18 cellular contexts compared by ENCODE assay signal in the genomic region with DNA sequence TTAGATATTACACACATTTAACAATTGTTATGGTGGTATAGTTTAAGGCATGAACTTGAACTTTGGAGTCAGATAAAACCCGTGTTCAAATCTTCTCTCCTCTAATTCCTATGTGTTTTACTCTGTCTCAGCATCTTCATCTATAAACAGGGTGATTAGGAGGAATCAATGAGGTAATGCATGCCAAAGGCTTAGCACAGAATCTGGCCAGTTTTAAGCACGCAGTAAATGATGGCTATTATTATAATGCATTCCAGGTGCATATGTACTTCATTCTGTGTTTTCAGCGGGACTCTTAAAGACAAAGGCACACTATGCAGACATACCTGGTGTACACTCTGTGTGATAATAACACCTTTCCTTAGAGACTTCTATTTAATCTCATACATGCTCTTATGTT.
"Had no signal": no experiment of that assay in that cellular context is flagged by ENCODE, and none has a peak within 500 bp of the region (broad histone marks: within the 10 kb centered on the region; RNA-seq: fewer than 3 reads in every experiment).

No MANE protein-coding gene starts in this region.

- H3K27me3 ChIP-seq: ascending aorta, breast epithelium, esophagus squamous epithelium, gastrocnemius medialis, spleen, testis, upper lobe of left lung had no signal

- H3K36me3 ChIP-seq: ascending aorta, breast epithelium, esophagus squamous epithelium, gastrocnemius medialis, spleen, upper lobe of left lung had no signal

- H3K27ac ChIP-seq: ascending aorta, breast epithelium, esophagus squamous epithelium, gastrocnemius medialis, spleen, testis, upper lobe of left lung had no signal

- H3K4me3 ChIP-seq: ascending aorta, breast epithelium, esophagus squamous epithelium, gastrocnemius medialis, lung, spleen, testis, upper lobe of left lung had no signal

- H3K9me3 ChIP-seq: ascending aorta, breast epithelium, esophagus squamous epithelium, gastrocnemius medialis, spleen, testis, upper lobe of left lung had no signal

- DNase-seq: activated CD4-positive, alpha-beta T cell treated with anti-CD3 and anti-CD28 coated beads, Interleukin-2, amount 50 U/mL, for 1 hour; activated CD8-positive, alpha-beta memory T cell treated with anti-CD3 and anti-CD28 coated beads, Interleukin-2, amount 50 U/mL, for 4 hours; activated effector memory CD4-positive, alpha-beta T cell treated with anti-CD3 and anti-CD28 coated beads, Interleukin-2, amount 50 U/mL, for 16 hours; activated naive CD4-positive, alpha-beta T cell treated with anti-CD3 and anti-CD28 coated beads, Interleukin-2, amount 50 U/mL, for 16 hours; activated T-cell treated with anti-CD3 and anti-CD28 coated beads, Interleukin-2, amount 50 U/mL, for 4 hours; effector memory CD4-positive, alpha-beta T cell; esophagus squamous epithelium; gastrocnemius medialis; head of caudate nucleus; nucleus accumbens; posterior cingulate gyrus; spleen; stimulated activated CD4-positive, alpha-beta T cell treated with anti-CD3 and anti-CD28 coated beads, Interleukin-4, amount 100 ng/mL, for 4 hours; testis; upper lobe of left lung had no signal

- H3K4me1 ChIP-seq: breast epithelium, testis had no signal
